10 cellular contexts compared by ENCODE assay signal in genomic region chr3:66386011-66386924, GRCh38.
DNase-seq lines count a peak whose midpoint lies in the region; ATAC-seq, FAIRE-seq and TF ChIP-seq lines count a peak whose summit lies in the region.
"Had no signal": no experiment of that assay in that cellular context is flagged by ENCODE, and none has a peak within 500 bp of the region (broad histone marks: within the 10 kb centered on the region; RNA-seq: fewer than 3 reads in every experiment).

No MANE protein-coding gene starts in this region.

- no peak for TF ChIP-seq CTCF in RWPE1 (conservative IDR thresholded peaks at IDR 0.05; ENCODE audit: low read depth)

- peak; percentile 54 for DNase-seq in GM12891 (ENCODE audit: insufficient read length, low spot score)
- DNase-seq in caudate nucleus (lab: John Stamatoyannopoulos, UW), result no peak
- DNase-seq in NCI-H2196 treated with DMSO at 0.1 percent for 48 hours (lab: John Stamatoyannopoulos, UW; ENCODE audit: unreplicated experiment), result no peak
- no peak for DNase-seq in DMS79 treated with DMSO at 0.1 percent for 48 hours (lab: John Stamatoyannopoulos, UW)
- DNase-seq in Right ventricle myocardium inferior (ENCODE audit: missing footprints), result no peak
- DNase-seq in RWPE1 (ENCODE audit: low spot score), result no peak
- DNase-seq: psoas muscle, stomach had no signal

- ATAC-seq in GM19467 (IDR thresholded peaks at IDR 0.05; ENCODE audit: unreplicated experiment), result peak; percentile 90
- ATAC-seq in HG03095 (IDR thresholded peaks at IDR 0.05; ENCODE audit: unreplicated experiment), result peak; percentile 85
- ATAC-seq in Right ventricle myocardium inferior, result no peak

- POLR2A ChIA-PET in RWPE1 (lab: Yijun Ruan, JAX; ENCODE audit: low non-redundant PET), result no interaction called here

- TF ChIP-seq POLR2A in GM12891 (IDR thresholded peaks at IDR 0.05; ENCODE audit: low read depth, low read length), result 0 out of 2 replicates have a peak, but pooled peaks have one; percentile 12

- H3K27ac ChIP-seq in caudate nucleus (ENCODE audit: low read depth, low read length) (peak overlapping the region; percentile 72), RWPE1 (no peak overlapping the region)
- H3K27ac ChIP-seq: psoas muscle had no signal

- intact Hi-C loops in Right ventricle myocardium inferior (cut with DNase I), result no loop called here

- FAIRE-seq in GM12891 (lab: Jason Lieb, UNC), result peak; percentile 96

- CTCF ChIA-PET in RWPE1 (lab: Yijun Ruan, JAX), result no interaction called here

TF ChIP-seq in GM12891, 5 proteins besides CTCF, POLR2A, EP300 and RAD21:
- no peak for TF ChIP-seq POU2F2 (IDR thresholded peaks at IDR 0.05; ENCODE audit: low read depth, low read length)
- TF ChIP-seq TAF1 (IDR thresholded peaks at IDR 0.05; ENCODE audit: low read depth, low read length), result 0 out of 2 replicates have a peak, but pooled peaks have one; percentile 32
- peak; percentile 81 for TF ChIP-seq PAX5 (IDR thresholded peaks at IDR 0.05; ENCODE audit: insufficient read depth, low read length, severe bottlenecking)
- peak; percentile 53; the same call in 1 of the 2 replicates for TF ChIP-seq POLR2AphosphoS5 (IDR thresholded peaks at IDR 0.05; ENCODE audit: low read depth, low read length)
- peak; percentile 28 for TF ChIP-seq SPI1 (IDR thresholded peaks at IDR 0.05; ENCODE audit: low read depth, low read length)
